In the genomic region with DNA sequence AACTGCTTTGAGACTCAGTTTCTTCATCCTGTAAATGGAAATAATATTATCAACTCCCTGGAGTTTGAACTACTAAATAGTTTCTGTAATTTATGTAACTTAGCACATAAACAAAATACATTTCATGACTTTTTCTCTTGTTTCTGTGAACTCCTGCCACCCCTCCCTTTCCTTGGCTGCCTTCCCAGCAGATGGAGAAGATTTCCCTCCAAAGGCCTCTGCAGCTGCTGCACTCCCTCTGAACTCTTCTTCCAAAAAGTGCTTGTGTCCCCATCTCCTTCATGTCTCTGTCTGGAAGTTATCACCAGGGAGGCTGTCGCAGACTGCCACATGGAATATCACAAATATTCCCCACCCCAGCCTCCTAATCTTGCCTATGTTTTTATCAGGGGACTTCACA, we compare ENCODE assay signal across 23 cellular contexts.
"Had no signal": no experiment of that assay in that cellular context is flagged by ENCODE, and none has a peak within 500 bp of the region (broad histone marks: within the 10 kb centered on the region; RNA-seq: fewer than 3 reads in every experiment).

No MANE protein-coding gene starts in this region.

- H3K27ac ChIP-seq: colonic mucosa, neutrophil, pancreas, thyroid gland had no signal

- H3K4me1 Mint-ChIP-seq: activated B cell treated with CpG ODN at 0.5 μM for 24 hours; activated CD4-positive, alpha-beta memory T cell treated with anti-CD3 and anti-CD28 coated beads, Interleukin-2, amount 10 ng/mL, durations not matched to agents 7 days and 5 days; activated CD8-positive, alpha-beta memory T cell treated with anti-CD3 and anti-CD28 coated beads, Interleukin-2, amount 10 ng/mL, durations not matched to agents 7 days and 5 days; activated naive CD8-positive, alpha-beta T cell treated with anti-CD3 and anti-CD28 coated beads, Interleukin-2, amount 10 ng/mL, durations not matched to agents 7 days and 5 days; activated T-helper 17 cell treated with anti-CD3 and anti-CD28 coated beads, Interleukin-2, amount 50 U/mL, for 72 hours; memory B cell; naive thymus-derived CD4-positive, alpha-beta T cell; T-cell had no signal

- H3K9me3 ChIP-seq: colonic mucosa, neutrophil, pancreas, thyroid gland had no signal

- DNase-seq: activated B cell treated with CpG ODN at 0.5 μM for 24 hours; activated CD4-positive, alpha-beta memory T cell treated with anti-CD3 and anti-CD28 coated beads, Interleukin-2, amount 10 ng/mL, durations not matched to agents 7 days and 5 days; activated CD4-positive, alpha-beta T cell treated with anti-CD3 and anti-CD28 coated beads for 48 hours; activated CD8-positive, alpha-beta memory T cell treated with anti-CD3 and anti-CD28 coated beads, Interleukin-2, amount 10 ng/mL, durations not matched to agents 7 days and 5 days; activated naive CD4-positive, alpha-beta T cell treated with Interleukin-2 at 50 U/mL for 16 hours; activated naive CD8-positive, alpha-beta T cell treated with anti-CD3 and anti-CD28 coated beads, Interleukin-2, amount 10 ng/mL, durations not matched to agents 7 days and 5 days; activated T-cell treated with anti-CD3 and anti-CD28 coated beads, Interleukin-2, amount 50 U/mL, for 1 hour; caudate nucleus; colonic mucosa; erythroblast; naive thymus-derived CD4-positive, alpha-beta T cell; pancreas; stimulated activated CD4-positive, alpha-beta T cell treated with anti-CD3 and anti-CD28 coated beads, Interleukin-12 subunit alpha, Interleukin-12 subunit beta, amount 100 ng/mL, for 4 hours; stimulated activated CD4-positive, alpha-beta T cell treated with anti-CD3 and anti-CD28 coated beads, Interleukin-1b, Interleukin-23, amount 100 ng/mL, for 48 hours; stimulated activated CD8-positive, alpha-beta memory T cell treated with anti-CD3 and anti-CD28 coated beads, Interleukin-4, amount 100 ng/mL, for 48 hours; stimulated activated naive CD4-positive, alpha-beta T cell treated with Interleukin-2 at 50 U/mL for 16 hours; T-cell; thyroid gland had no signal

- H3K36me3 ChIP-seq: colonic mucosa, neutrophil, pancreas, thyroid gland had no signal

- H3K4me3 ChIP-seq: colonic mucosa, mucosa of descending colon, pancreas, thyroid gland had no signal

- H3K4me1 ChIP-seq: colonic mucosa, pancreas, thyroid gland had no signal

- ATAC-seq: activated CD8-positive, alpha-beta memory T cell treated with anti-CD3 and anti-CD28 coated beads, Interleukin-2, amount 10 ng/mL, durations not matched to agents 7 days and 5 days; activated T-helper 17 cell treated with anti-CD3 and anti-CD28 coated beads, Interleukin-2, amount 50 U/mL, for 72 hours; mucosa of descending colon; naive thymus-derived CD4-positive, alpha-beta T cell; pancreas; T-cell had no signal

- H3K4me3 Mint-ChIP-seq: activated B cell treated with CpG ODN at 0.5 μM for 24 hours; activated CD4-positive, alpha-beta memory T cell treated with anti-CD3 and anti-CD28 coated beads, Interleukin-2, amount 10 ng/mL, durations not matched to agents 7 days and 5 days; activated CD8-positive, alpha-beta memory T cell treated with anti-CD3 and anti-CD28 coated beads, Interleukin-2, amount 10 ng/mL, durations not matched to agents 7 days and 5 days; activated naive CD8-positive, alpha-beta T cell treated with anti-CD3 and anti-CD28 coated beads, Interleukin-2, amount 10 ng/mL, durations not matched to agents 7 days and 5 days; activated T-helper 17 cell treated with anti-CD3 and anti-CD28 coated beads, Interleukin-2, amount 50 U/mL, for 72 hours; brain; memory B cell; naive thymus-derived CD4-positive, alpha-beta T cell; T-cell had no signal

- H3K9me3 Mint-ChIP-seq: activated naive CD8-positive, alpha-beta T cell treated with anti-CD3 and anti-CD28 coated beads, Interleukin-2, amount 10 ng/mL, durations not matched to agents 7 days and 5 days; activated T-helper 17 cell treated with anti-CD3 and anti-CD28 coated beads, Interleukin-2, amount 50 U/mL, for 72 hours had no signal

- H3K27me3 ChIP-seq: colonic mucosa, neutrophil, pancreas, thyroid gland had no signal

- H3K27ac Mint-ChIP-seq: activated B cell treated with CpG ODN at 0.5 μM for 24 hours; activated CD4-positive, alpha-beta memory T cell treated with anti-CD3 and anti-CD28 coated beads, Interleukin-2, amount 10 ng/mL, durations not matched to agents 7 days and 5 days; activated CD8-positive, alpha-beta memory T cell treated with anti-CD3 and anti-CD28 coated beads, Interleukin-2, amount 10 ng/mL, durations not matched to agents 7 days and 5 days; activated naive CD8-positive, alpha-beta T cell treated with anti-CD3 and anti-CD28 coated beads, Interleukin-2, amount 10 ng/mL, durations not matched to agents 7 days and 5 days; activated T-helper 17 cell treated with anti-CD3 and anti-CD28 coated beads, Interleukin-2, amount 50 U/mL, for 72 hours; memory B cell; naive thymus-derived CD4-positive, alpha-beta T cell; T-cell had no signal

- H3K36me3 Mint-ChIP-seq: activated CD8-positive, alpha-beta memory T cell treated with anti-CD3 and anti-CD28 coated beads, Interleukin-2, amount 10 ng/mL, durations not matched to agents 7 days and 5 days; activated naive CD8-positive, alpha-beta T cell treated with anti-CD3 and anti-CD28 coated beads, Interleukin-2, amount 10 ng/mL, durations not matched to agents 7 days and 5 days; brain; memory B cell; naive thymus-derived CD4-positive, alpha-beta T cell; T-cell had no signal

- H3K27me3 Mint-ChIP-seq: activated B cell treated with CpG ODN at 0.5 μM for 24 hours; activated CD4-positive, alpha-beta memory T cell treated with anti-CD3 and anti-CD28 coated beads, Interleukin-2, amount 10 ng/mL, durations not matched to agents 7 days and 5 days; activated CD8-positive, alpha-beta memory T cell treated with anti-CD3 and anti-CD28 coated beads, Interleukin-2, amount 10 ng/mL, durations not matched to agents 7 days and 5 days; activated naive CD8-positive, alpha-beta T cell treated with anti-CD3 and anti-CD28 coated beads, Interleukin-2, amount 10 ng/mL, durations not matched to agents 7 days and 5 days; brain; memory B cell; naive thymus-derived CD4-positive, alpha-beta T cell; T-cell had no signal
